29 cellular contexts compared by ENCODE assay signal in genomic region chr9:74872619-74873233, GRCh38. TPM values are rescaled to one million over a fixed set of nuclear protein-coding genes. Genes with fewer than 3 reads are reported as not detected.
DNase-seq lines count a peak whose midpoint lies in the region; ATAC-seq, FAIRE-seq and TF ChIP-seq lines count a peak whose summit lies in the region.
"Had no signal": no experiment of that assay in that cellular context is flagged by ENCODE, and none has a peak within 500 bp of the region (broad histone marks: within the 10 kb centered on the region; RNA-seq: fewer than 3 reads in every experiment).

No MANE protein-coding gene starts in this region.

- no peaks in the 10 kb centered on the region for H3K79me1 ChIP-seq in trophoblast cell (ENCODE audit: low read length)

- no peak overlapping the region for H3K4me3 ChIP-seq in mucosa of descending colon
- H3K4me3 ChIP-seq in trophoblast cell (ENCODE audit: low read depth, low read length) = peak overlapping the region; percentile 28
- H3K4me3 ChIP-seq: BLaER1, GM12878 had no signal

- no peak for FAIRE-seq in H54 (lab: Jason Lieb, UNC)
- FAIRE-seq: A204.1, GM12878, GM12892, GM18507 had no signal

- H3K9me3 ChIP-seq in mucosa of descending colon (no peaks in the 10 kb centered on the region), trophoblast cell (ENCODE audit: insufficient read depth, low read depth, low read length) (no peaks in the 10 kb centered on the region)
- H3K9me3 ChIP-seq: BE2C had no signal

- no peak overlapping the region for H3K4me2 ChIP-seq in trophoblast cell (ENCODE audit: low read length)
- H3K4me2 ChIP-seq: BLaER1 had no signal

- TF ChIP-seq POLR2A in H54 (IDR thresholded peaks at IDR 0.05; ENCODE audit: low read depth, low read length) = no peak

- H4K12ac ChIP-seq in trophoblast cell (ENCODE audit: low read depth, low read length) = no peak overlapping the region

- intact Hi-C loops in left colon (cut with DNase I, micrococcal nuclease) (no loop called here), mucosa of descending colon (cut with DNase I, micrococcal nuclease) (no loop called here)

- peak; percentile 88 for ATAC-seq in left colon
- ATAC-seq in mucosa of descending colon = peak; percentile 77
- ATAC-seq in GM19467 (IDR thresholded peaks at IDR 0.05; ENCODE audit: unreplicated experiment) = no peak
- ATAC-seq: GM12878 had no signal

- no peak overlapping the region for H3K9ac ChIP-seq in trophoblast cell (ENCODE audit: low read length)
- H3K9ac ChIP-seq: BLaER1 had no signal

- no CpG with 5 or more reads among the region's 9 CpGs for WGBS in trophoblast cell (ENCODE audit: extremely low coverage, insufficient coverage, insufficient read length)

- DNase-seq in left colon (peak in 1 of 2 donors; percentile 28), mucosa of descending colon (peak in 2 of 3 donors; percentile 32 to 39), trophoblast cell (no peak), HEK293T (ENCODE audit: extremely low spot score) (no peak), UCSD-AML1 (lab: John Stamatoyannopoulos, UW; ENCODE audit: unreplicated experiment) (no peak), H54 (ENCODE audit: insufficient read length, low spot score) (no peak)
- DNase-seq: 8988T; ACHN; BE2C; C1 segment of cervical spinal cord; CD4-positive, alpha-beta memory T cell; CD4-positive, CD25-positive, alpha-beta regulatory T cell; CD8-positive, alpha-beta memory T cell; COR-L47; DMS 273 treated with DMSO at 0.1 percent for 48 hours; DMS153; DMS53; DMS79; DND-41; EL; GDM1 had no signal

- no peak overlapping the region for H3K4ac ChIP-seq in trophoblast cell (ENCODE audit: low read depth, low read length)

- POLR2A ChIA-PET in HEK293T (lab: Yijun Ruan, JAX) = no interaction called here

- no peak overlapping the region for H3K27ac ChIP-seq in trophoblast cell (ENCODE audit: low read depth, low read length)
- H3K27ac ChIP-seq: BLaER1 had no signal

- no peak overlapping the region for H3K14ac ChIP-seq in trophoblast cell (ENCODE audit: low read length)

- no peak overlapping the region for H2BK12ac ChIP-seq in trophoblast cell (ENCODE audit: low read length)

- no peak overlapping the region for H4K91ac ChIP-seq in trophoblast cell (ENCODE audit: low read depth, low read length)

- H4K8ac ChIP-seq in trophoblast cell (ENCODE audit: low read depth, low read length) = no peak overlapping the region

- H2AK5ac ChIP-seq in trophoblast cell (ENCODE audit: low read length) = no peak overlapping the region

- H2AFZ ChIP-seq in trophoblast cell (ENCODE audit: insufficient read depth, low read length, poor library complexity) = no peak overlapping the region

- no peak overlapping the region for H2BK120ac ChIP-seq in trophoblast cell (ENCODE audit: insufficient read depth, low read length, poor library complexity)

- no peak for TF ChIP-seq CTCF in mucosa of descending colon (IDR thresholded peaks at IDR 0.05)

- CTCF ChIA-PET in HEK293T (lab: Yijun Ruan, JAX) = no interaction called here

- H3K4me1 ChIP-seq in mucosa of descending colon (ENCODE audit: low read depth) (peaks cover 10% of the 10 kb centered on the region), trophoblast cell (ENCODE audit: control insufficient read depth in 1 of 2, insufficient read depth in 2 of 2, low read length in 2 of 2) (no peaks in the 10 kb centered on the region)
- H3K4me1 ChIP-seq: BE2C had no signal

- no peak overlapping the region for H3K18ac ChIP-seq in trophoblast cell (ENCODE audit: low read length)

- H3K36me3 ChIP-seq in mucosa of descending colon (ENCODE audit: low read depth) = no peaks in the 10 kb centered on the region
- no peaks in the 10 kb centered on the region for H3K36me3 ChIP-seq in trophoblast cell (ENCODE audit: control insufficient read depth in 1 of 2, insufficient read depth in 2 of 2, low read length in 2 of 2)
- H3K36me3 ChIP-seq: BE2C, BLaER1 had no signal

- H2BK5ac ChIP-seq in trophoblast cell (ENCODE audit: low read depth, low read length, poor library complexity) = no peak overlapping the region

- H3K79me2 ChIP-seq in trophoblast cell (ENCODE audit: control insufficient read depth, insufficient read depth, low read length, poor library complexity) = no peaks in the 10 kb centered on the region

- no peaks in the 10 kb centered on the region for H3K27me3 ChIP-seq in trophoblast cell (ENCODE audit: insufficient read depth, low read length)
- H3K27me3 ChIP-seq: BE2C, BLaER1 had no signal

- no peak overlapping the region for H3K23ac ChIP-seq in trophoblast cell (ENCODE audit: low read length)

TF ChIP-seq in HEK293T, 16 proteins besides CTCF, POLR2A, EP300 and RAD21:
- TF ChIP-seq NFRKB (IDR thresholded peaks at IDR 0.05) (no peak), CTBP1 (IDR thresholded peaks at IDR 0.05; ENCODE audit: borderline replicate concordance) (no peak), SP1 (IDR thresholded peaks at IDR 0.05) (no peak)

RNA-seq across cellular contexts. Expression of gene TRPM6, which starts 15.0 kb away (rescaled TPM):
- total RNA-seq in left colon = 10 to 100 TPM; 48.0 to 88.4 TPM
- 100 to 1,000 TPM in 1 of 3 donors, 10 to 100 TPM in 2; 39.3 to 125 (median 45.9) TPM for total RNA-seq in mucosa of descending colon
- 0.08 and 0.10 TPM in 2 replicates for polyA plus RNA-seq in trophoblast cell (2013)
- total RNA-seq: CD4-positive, alpha-beta memory T cell; CD8-positive, alpha-beta memory T cell; G401 had no signal
- polyA plus RNA-seq: CD14-positive monocyte; CD4-positive, alpha-beta memory T cell; CD4-positive, CD25-positive, alpha-beta regulatory T cell; CD8-positive, alpha-beta memory T cell had no signal

Comparison
In these comparisons a context has a peak if more than half of its experiments do, and no peak if none do; other contexts are left out.
1. DNase-seq: peak in mucosa of descending colon (2 of 3); none in trophoblast cell (0 of 2), HEK293T (single experiment), UCSD-AML1 (single experiment) and H54 (single experiment).